In the genomic region with DNA sequence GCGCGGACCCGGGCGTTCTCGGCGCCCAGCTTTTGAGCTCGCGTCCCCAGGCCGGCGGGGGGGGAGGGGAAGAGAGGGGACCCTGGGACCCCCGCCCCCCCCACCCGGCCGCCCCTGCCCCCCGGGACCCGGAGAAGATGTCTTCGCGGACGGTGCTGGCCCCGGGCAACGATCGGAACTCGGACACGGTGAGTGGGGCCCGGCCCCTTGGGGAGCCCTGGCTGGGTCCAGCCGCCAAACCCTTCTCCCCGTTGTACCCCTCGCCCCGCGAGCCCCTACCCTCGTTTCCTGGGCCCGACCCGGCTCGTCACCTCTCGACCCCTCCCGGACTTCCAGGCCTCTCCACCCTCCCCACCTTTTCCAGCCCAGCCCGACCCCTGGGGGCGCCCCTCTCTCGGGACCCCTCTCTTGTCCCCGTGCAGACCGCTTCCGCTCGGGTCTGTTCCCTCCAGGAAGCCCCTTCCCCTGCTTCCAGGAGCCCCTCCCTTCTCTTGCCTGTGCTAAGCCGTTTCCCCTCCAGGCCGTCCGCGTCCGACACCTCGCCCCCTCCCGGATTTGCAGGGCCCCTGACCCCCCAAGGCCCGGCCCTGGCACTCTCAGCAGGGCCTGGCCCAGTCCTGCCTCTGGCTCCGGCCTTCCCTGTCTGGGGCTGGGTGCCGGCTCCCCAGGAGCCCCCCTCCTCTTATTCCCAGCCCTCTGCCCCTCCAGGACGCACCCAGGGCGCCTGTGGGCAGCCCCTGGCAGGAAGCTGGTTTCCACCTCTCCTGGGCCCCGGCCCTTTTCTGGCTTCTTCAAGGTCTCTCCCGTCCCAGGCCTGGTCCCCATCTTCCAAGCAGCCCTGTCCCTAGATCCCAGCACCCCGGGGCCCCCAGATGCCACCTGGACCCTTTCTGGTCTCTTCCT, we compare ENCODE assay signal across 1 cellular context.
A peak's percentile ranks its signal among the peaks of the same experiment; 100 is the strongest.
TF ChIP-seq lines count a peak whose summit lies in the region.

No MANE protein-coding gene starts in this region.

TF ChIP-seq in GM12878, 131 proteins besides CTCF, POLR2A, EP300 and RAD21:
- TF ChIP-seq, protein P1, sequence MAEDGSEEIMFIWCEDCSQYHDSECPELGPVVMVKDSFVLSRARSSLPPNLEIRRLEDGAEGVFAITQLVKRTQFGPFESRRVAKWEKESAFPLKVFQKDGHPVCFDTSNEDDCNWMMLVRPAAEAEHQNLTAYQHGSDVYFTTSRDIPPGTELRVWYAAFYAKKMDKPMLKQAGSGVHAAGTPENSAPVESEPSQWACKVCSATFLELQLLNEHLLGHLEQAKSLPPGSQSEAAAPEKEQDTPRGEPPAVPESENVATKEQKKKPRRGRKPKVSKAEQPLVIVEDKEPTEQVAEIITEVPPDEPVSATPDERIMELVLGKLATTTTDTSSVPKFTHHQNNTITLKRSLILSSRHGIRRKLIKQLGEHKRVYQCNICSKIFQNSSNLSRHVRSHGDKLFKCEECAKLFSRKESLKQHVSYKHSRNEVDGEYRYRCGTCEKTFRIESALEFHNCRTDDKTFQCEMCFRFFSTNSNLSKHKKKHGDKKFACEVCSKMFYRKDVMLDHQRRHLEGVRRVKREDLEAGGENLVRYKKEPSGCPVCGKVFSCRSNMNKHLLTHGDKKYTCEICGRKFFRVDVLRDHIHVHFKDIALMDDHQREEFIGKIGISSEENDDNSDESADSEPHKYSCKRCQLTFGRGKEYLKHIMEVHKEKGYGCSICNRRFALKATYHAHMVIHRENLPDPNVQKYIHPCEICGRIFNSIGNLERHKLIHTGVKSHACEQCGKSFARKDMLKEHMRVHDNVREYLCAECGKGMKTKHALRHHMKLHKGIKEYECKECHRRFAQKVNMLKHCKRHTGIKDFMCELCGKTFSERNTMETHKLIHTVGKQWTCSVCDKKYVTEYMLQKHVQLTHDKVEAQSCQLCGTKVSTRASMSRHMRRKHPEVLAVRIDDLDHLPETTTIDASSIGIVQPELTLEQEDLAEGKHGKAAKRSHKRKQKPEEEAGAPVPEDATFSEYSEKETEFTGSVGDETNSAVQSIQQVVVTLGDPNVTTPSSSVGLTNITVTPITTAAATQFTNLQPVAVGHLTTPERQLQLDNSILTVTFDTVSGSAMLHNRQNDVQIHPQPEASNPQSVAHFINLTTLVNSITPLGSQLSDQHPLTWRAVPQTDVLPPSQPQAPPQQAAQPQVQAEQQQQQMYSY (CRISPR knock-in tag; IDR thresholded peaks at IDR 0.05) = no peak
- TF ChIP-seq, protein P2, sequence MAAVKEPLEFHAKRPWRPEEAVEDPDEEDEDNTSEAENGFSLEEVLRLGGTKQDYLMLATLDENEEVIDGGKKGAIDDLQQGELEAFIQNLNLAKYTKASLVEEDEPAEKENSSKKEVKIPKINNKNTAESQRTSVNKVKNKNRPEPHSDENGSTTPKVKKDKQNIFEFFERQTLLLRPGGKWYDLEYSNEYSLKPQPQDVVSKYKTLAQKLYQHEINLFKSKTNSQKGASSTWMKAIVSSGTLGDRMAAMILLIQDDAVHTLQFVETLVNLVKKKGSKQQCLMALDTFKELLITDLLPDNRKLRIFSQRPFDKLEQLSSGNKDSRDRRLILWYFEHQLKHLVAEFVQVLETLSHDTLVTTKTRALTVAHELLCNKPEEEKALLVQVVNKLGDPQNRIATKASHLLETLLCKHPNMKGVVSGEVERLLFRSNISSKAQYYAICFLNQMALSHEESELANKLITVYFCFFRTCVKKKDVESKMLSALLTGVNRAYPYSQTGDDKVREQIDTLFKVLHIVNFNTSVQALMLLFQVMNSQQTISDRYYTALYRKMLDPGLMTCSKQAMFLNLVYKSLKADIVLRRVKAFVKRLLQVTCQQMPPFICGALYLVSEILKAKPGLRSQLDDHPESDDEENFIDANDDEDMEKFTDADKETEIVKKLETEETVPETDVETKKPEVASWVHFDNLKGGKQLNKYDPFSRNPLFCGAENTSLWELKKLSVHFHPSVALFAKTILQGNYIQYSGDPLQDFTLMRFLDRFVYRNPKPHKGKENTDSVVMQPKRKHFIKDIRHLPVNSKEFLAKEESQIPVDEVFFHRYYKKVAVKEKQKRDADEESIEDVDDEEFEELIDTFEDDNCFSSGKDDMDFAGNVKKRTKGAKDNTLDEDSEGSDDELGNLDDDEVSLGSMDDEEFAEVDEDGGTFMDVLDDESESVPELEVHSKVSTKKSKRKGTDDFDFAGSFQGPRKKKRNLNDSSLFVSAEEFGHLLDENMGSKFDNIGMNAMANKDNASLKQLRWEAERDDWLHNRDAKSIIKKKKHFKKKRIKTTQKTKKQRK (IDR thresholded peaks at IDR 0.05; ENCODE audit: low read depth, low read length) = no peak
- TF ChIP-seq NR2F1 (conservative IDR thresholded peaks at IDR 0.05) = peak; percentile 39; the same call in 1 of the 2 replicates
- no peak for TF ChIP-seq STAT3 (IDR thresholded peaks at IDR 0.05; ENCODE audit: low read depth, low read length)
- TF ChIP-seq LARP7 (IDR thresholded peaks at IDR 0.05) = no peak
- TF ChIP-seq STAT1 (conservative IDR thresholded peaks at IDR 0.05) = no peak
- no peak for TF ChIP-seq YY1 (IDR thresholded peaks at IDR 0.05; ENCODE audit: low read depth, low read length)
- no peak for TF ChIP-seq POU2F2 (IDR thresholded peaks at IDR 0.05; ENCODE audit: borderline replicate concordance, low read depth, low read length)
- TF ChIP-seq RAD51 (IDR thresholded peaks at IDR 0.05) = no peak
- TF ChIP-seq HDAC6 (IDR thresholded peaks at IDR 0.05; ENCODE audit: unreplicated experiment) = no peak
- TF ChIP-seq NBN (IDR thresholded peaks at IDR 0.05) = no peak
- TF ChIP-seq MEF2B (IDR thresholded peaks at IDR 0.05; ENCODE audit: partially characterized antibody, poor library complexity, severe bottlenecking) = peak; percentile 20
- TF ChIP-seq, protein P3, sequence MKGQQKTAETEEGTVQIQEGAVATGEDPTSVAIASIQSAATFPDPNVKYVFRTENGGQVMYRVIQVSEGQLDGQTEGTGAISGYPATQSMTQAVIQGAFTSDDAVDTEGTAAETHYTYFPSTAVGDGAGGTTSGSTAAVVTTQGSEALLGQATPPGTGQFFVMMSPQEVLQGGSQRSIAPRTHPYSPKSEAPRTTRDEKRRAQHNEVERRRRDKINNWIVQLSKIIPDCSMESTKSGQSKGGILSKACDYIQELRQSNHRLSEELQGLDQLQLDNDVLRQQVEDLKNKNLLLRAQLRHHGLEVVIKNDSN (IDR thresholded peaks at IDR 0.05; ENCODE audit: borderline replicate concordance, extremely low read length, insufficient read depth, low read depth, low read length) = no peak
- peak; percentile 27 for TF ChIP-seq IKZF1 (conservative IDR thresholded peaks at IDR 0.05)
TF ChIP-seq in GM12878: peak in this region for 3.
